Comparison of ENCODE assay signal across 7 cellular contexts in the genomic region with DNA sequence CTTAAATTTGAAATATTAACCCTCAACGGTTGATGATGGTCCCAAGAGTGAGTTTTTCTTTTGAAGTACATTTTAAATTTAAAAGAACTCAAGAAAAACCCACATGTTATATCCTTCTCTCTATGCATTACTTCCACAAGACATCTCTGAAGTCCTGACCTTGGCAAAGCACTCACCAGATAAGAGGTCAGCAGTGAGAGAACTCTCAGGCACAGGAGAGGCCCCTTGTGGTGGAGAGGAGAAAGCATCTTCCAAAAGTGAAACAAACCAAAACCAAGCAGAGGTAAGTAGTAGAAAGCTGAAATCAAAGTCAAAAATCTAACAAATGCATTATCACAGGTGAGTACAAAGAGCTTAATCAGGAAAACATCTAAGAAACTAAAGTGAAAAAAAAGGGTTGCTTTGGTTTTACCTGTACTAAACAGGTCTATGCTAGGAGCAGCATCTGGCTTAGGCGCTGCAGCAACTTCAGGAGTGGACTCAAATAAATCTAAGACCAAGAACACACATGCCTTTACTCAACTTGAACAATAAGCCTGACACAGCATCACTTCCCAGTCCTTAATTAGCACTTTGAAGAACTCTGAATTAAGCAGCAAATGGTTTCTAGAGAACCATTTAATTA.
DNase-seq lines count a peak whose midpoint lies in the region; ATAC-seq and TF ChIP-seq lines count a peak whose summit lies in the region.

No MANE protein-coding gene starts in this region.

- no peak overlapping the region for H3K4me3 ChIP-seq in WI38 (ENCODE audit: low read depth, low read length)

- H3K27me3 Mint-ChIP-seq in nephron progenitor cell (ENCODE audit: low read depth, poor library complexity): no peaks in the 10 kb centered on the region

- H3K27ac Mint-ChIP-seq in nephron progenitor cell: no peak overlapping the region

- ATAC-seq in GM18498 (IDR thresholded peaks at IDR 0.05; ENCODE audit: unreplicated experiment) (peak; percentile 96), GM21825 (IDR thresholded peaks at IDR 0.05; ENCODE audit: unreplicated experiment) (peak; percentile 84)

- no peaks in the 10 kb centered on the region for H3K9me3 Mint-ChIP-seq in nephron progenitor cell

- DNase-seq in HuH-7 (ENCODE audit: low spot score) (peak; percentile 38), nephron progenitor cell (no peak), NCI-H187 (lab: John Stamatoyannopoulos, UW) (no peak), head of caudate nucleus (no peak)

- H3K4me3 Mint-ChIP-seq in nephron progenitor cell: no peak overlapping the region

- H3K4me1 Mint-ChIP-seq in nephron progenitor cell: no peaks in the 10 kb centered on the region

- no peaks in the 10 kb centered on the region for H3K36me3 Mint-ChIP-seq in nephron progenitor cell (ENCODE audit: low read depth)

- intact Hi-C loops in head of caudate nucleus (cut with DNase I): no loop called here

- TF ChIP-seq CTCF in WI38 (IDR thresholded peaks at IDR 0.05; ENCODE audit: low read depth, low read length) (peak; percentile 85), nephron progenitor cell (IDR thresholded peaks at IDR 0.05) (peak; percentile 47)
